8 cellular contexts compared by ENCODE assay signal in the genomic region with DNA sequence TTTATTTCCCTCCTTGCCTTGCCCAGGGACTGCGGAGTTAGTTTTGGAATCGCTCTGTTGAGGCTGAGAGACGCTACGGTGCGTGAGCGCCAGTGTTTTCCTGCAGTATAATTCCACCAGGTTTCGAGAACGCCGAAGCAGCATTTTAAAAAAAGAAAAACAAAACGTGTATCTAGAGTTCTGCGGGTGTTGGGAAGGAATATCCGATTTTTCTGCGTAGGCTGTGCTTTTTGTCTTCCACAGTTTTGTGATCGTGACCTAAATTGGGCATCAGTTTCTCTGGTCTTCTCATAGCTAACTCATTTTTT. TPM values are rescaled to one million over a fixed set of nuclear protein-coding genes. Genes with fewer than 3 reads are reported as not detected.
DNase-seq lines count a peak whose midpoint lies in the region; ATAC-seq and TF ChIP-seq lines count a peak whose summit lies in the region.

No MANE protein-coding gene starts in this region.

- H3K4me1 ChIP-seq in DOHH2 (ENCODE audit: control insufficient read depth, low read length): peaks cover 25% of the 10 kb centered on the region
- peaks cover 12% of the 10 kb centered on the region for H3K4me1 ChIP-seq in endocrine pancreas (ENCODE audit: control insufficient read depth, insufficient read depth, low read length)

- H3K4me1 Mint-ChIP-seq in osteocyte (ENCODE audit: unreplicated experiment): peaks cover 24% of the 10 kb centered on the region

- peak overlapping the region; percentile 94 for H3K27ac Mint-ChIP-seq in osteocyte (ENCODE audit: unreplicated experiment)

- H3K27ac ChIP-seq in DOHH2 (ENCODE audit: low read depth, low read length): peak overlapping the region; percentile 76

- H3K36me3 ChIP-seq in DOHH2 (ENCODE audit: control insufficient read depth, low read length): peaks cover 27% of the 10 kb centered on the region
- no peaks in the 10 kb centered on the region for H3K36me3 ChIP-seq in endocrine pancreas (ENCODE audit: control insufficient read depth, insufficient read depth, low read length)

- peak overlapping the region; percentile 97 for H3K9ac ChIP-seq in endocrine pancreas (ENCODE audit: control insufficient read depth, insufficient read depth, low read length)

- TF ChIP-seq CTCF in DOHH2 (IDR thresholded peaks at IDR 0.05; ENCODE audit: low read depth, low read length, poor library complexity, severe bottlenecking) (no peak), NB4 (IDR thresholded peaks at IDR 0.05; ENCODE audit: low read depth, low read length) (no peak), osteocyte (IDR thresholded peaks at IDR 0.05) (no peak)

- H3K27me3 Mint-ChIP-seq in osteocyte (ENCODE audit: unreplicated experiment): no peaks in the 10 kb centered on the region

- no peak for DNase-seq in NB4 (ENCODE audit: low read depth)
- no peak for DNase-seq in osteocyte (ENCODE audit: extremely low spot score, unreplicated experiment)
- DNase-seq in LoVo (ENCODE audit: low spot score): no peak
- no peak for DNase-seq in NCI-H2227 treated with DMSO at 0.1 percent for 48 hours (lab: John Stamatoyannopoulos, UW)
- no peak for DNase-seq in NCI-H82 treated with DMSO at 0.1 percent for 48 hours (lab: John Stamatoyannopoulos, UW; ENCODE audit: unreplicated experiment)

- no peak for TF ChIP-seq POLR2A in NB4 (IDR thresholded peaks at IDR 0.05; ENCODE audit: extremely low read depth, insufficient read length)

- ATAC-seq in GM21619 (IDR thresholded peaks at IDR 0.05; ENCODE audit: unreplicated experiment): no peak

- H3K4me2 ChIP-seq in DOHH2 (ENCODE audit: low read length): peak overlapping the region; percentile 78

- peaks cover 2% of the 10 kb centered on the region for H3K36me3 Mint-ChIP-seq in osteocyte (ENCODE audit: unreplicated experiment)

- H4K20me1 ChIP-seq in DOHH2 (ENCODE audit: control insufficient read depth, insufficient read depth, low read depth, low read length): peaks cover 4% of the 10 kb centered on the region; the same call in 1 of the 2 replicates

- H3K9me3 ChIP-seq in DOHH2 (ENCODE audit: control insufficient read depth, insufficient read depth, low read length) (no peaks in the 10 kb centered on the region), endocrine pancreas (ENCODE audit: control insufficient read depth, low read length) (no peaks in the 10 kb centered on the region)

- no peaks in the 10 kb centered on the region for H3K27me3 ChIP-seq in DOHH2 (ENCODE audit: control insufficient read depth, low read length)
- H3K27me3 ChIP-seq in endocrine pancreas (ENCODE audit: control insufficient read depth, insufficient read depth, low read length): no peaks in the 10 kb centered on the region

- peaks cover 57% of the 10 kb centered on the region for H3K79me2 ChIP-seq in DOHH2 (ENCODE audit: control insufficient read depth, low read length)

- peaks cover 5% of the 10 kb centered on the region; the same call in 1 of the 2 replicates for H3F3A ChIP-seq in DOHH2 (ENCODE audit: control insufficient read depth, insufficient read depth)

- H3K4me3 Mint-ChIP-seq in osteocyte (ENCODE audit: unreplicated experiment): peak overlapping the region; percentile 91

- H3K9me2 ChIP-seq in DOHH2 (replicated peaks; ENCODE audit: control insufficient read depth, low read length): no peaks in the 10 kb centered on the region

- no peaks in the 10 kb centered on the region for H3K9me3 Mint-ChIP-seq in osteocyte (ENCODE audit: unreplicated experiment)

- H3K4me3 ChIP-seq in DOHH2 (ENCODE audit: low read length) (peak overlapping the region; percentile 86), NB4 (ENCODE audit: low read depth, low read length) (peak overlapping the region; percentile 82), endocrine pancreas (ENCODE audit: control insufficient read depth, insufficient read depth, low read length) (peak overlapping the region; percentile 95)

RNA-seq across cellular contexts. Expression of a gene that starts 0.8 kb away (rescaled TPM):
- 52.0 and 67.0 TPM in 2 replicates for total RNA-seq in osteocyte
